ENCODE assay signal across 16 cellular contexts in genomic region chr11:126336065-126336464, GRCh38. TPM values are rescaled to one million over a fixed set of nuclear protein-coding genes. Genes with fewer than 3 reads are reported as not detected.
A peak's percentile ranks its signal among the peaks of the same experiment; 100 is the strongest.
DNase-seq lines count a peak whose midpoint lies in the region; TF ChIP-seq lines count a peak whose summit lies in the region.
"Had no signal": no experiment of that assay in that cellular context is flagged by ENCODE, and none has a peak within 500 bp of the region (broad histone marks: within the 10 kb centered on the region; RNA-seq: fewer than 3 reads in every experiment).

No MANE protein-coding gene starts in this region.

- H3K36me3 Mint-ChIP-seq in activated naive CD4-positive, alpha-beta T cell treated with anti-CD3 and anti-CD28 coated beads, Interleukin-2, amount 10 ng/mL, durations not matched to agents 7 days and 5 days, result peaks cover 28% of the 10 kb centered on the region
- H3K36me3 Mint-ChIP-seq in endothelial cell (ENCODE audit: low read depth, unreplicated experiment), result no peaks in the 10 kb centered on the region

- H3K27ac Mint-ChIP-seq in activated naive CD4-positive, alpha-beta T cell treated with anti-CD3 and anti-CD28 coated beads, Interleukin-2, amount 10 ng/mL, durations not matched to agents 7 days and 5 days, result peak overlapping the region; percentile 56
- peak overlapping the region; percentile 94 for H3K27ac Mint-ChIP-seq in endothelial cell (ENCODE audit: unreplicated experiment)
- H3K27ac Mint-ChIP-seq: dendritic cell treated with granulocyte-macrophage colony-stimulating factor and Interleukin-4, amounts not matched to agents 40 ng/mL and 50 ng/mL, for 4 days had no signal

- peaks cover 55% of the 10 kb centered on the region; the same call in 1 of the 2 replicates for H3K36me3 ChIP-seq in Loucy (ENCODE audit: insufficient read depth, low read length)

- no peak overlapping the region for H2AFZ ChIP-seq in Loucy (ENCODE audit: low read length)

- peaks cover 9% of the 10 kb centered on the region for H3K4me1 Mint-ChIP-seq in activated naive CD4-positive, alpha-beta T cell treated with anti-CD3 and anti-CD28 coated beads, Interleukin-2, amount 10 ng/mL, durations not matched to agents 7 days and 5 days
- H3K4me1 Mint-ChIP-seq in endothelial cell (ENCODE audit: unreplicated experiment), result peaks cover 64% of the 10 kb centered on the region

- H3K4me3 Mint-ChIP-seq in activated naive CD4-positive, alpha-beta T cell treated with anti-CD3 and anti-CD28 coated beads, Interleukin-2, amount 10 ng/mL, durations not matched to agents 7 days and 5 days, result no peak overlapping the region
- peak overlapping the region; percentile 26 for H3K4me3 Mint-ChIP-seq in endothelial cell (ENCODE audit: unreplicated experiment)
- H3K4me3 Mint-ChIP-seq: dendritic cell treated with granulocyte-macrophage colony-stimulating factor and Interleukin-4, amounts not matched to agents 40 ng/mL and 50 ng/mL, for 4 days had no signal

- H3K9me2 ChIP-seq in Loucy (replicated peaks; ENCODE audit: low read depth, low read length), result no peaks in the 10 kb centered on the region

- H4K20me1 ChIP-seq in Loucy (ENCODE audit: insufficient read depth, low read length, poor library complexity, severe bottlenecking), result no peaks in the 10 kb centered on the region

- H3K4me2 ChIP-seq in Loucy (ENCODE audit: low read depth, low read length, poor library complexity, severe bottlenecking), result peak overlapping the region; percentile 48

- no peaks in the 10 kb centered on the region for H3K27me3 Mint-ChIP-seq in activated naive CD4-positive, alpha-beta T cell treated with anti-CD3 and anti-CD28 coated beads, Interleukin-2, amount 10 ng/mL, durations not matched to agents 7 days and 5 days
- H3K27me3 Mint-ChIP-seq in endothelial cell (ENCODE audit: unreplicated experiment), result peaks cover 15% of the 10 kb centered on the region
- H3K27me3 Mint-ChIP-seq: dendritic cell treated with granulocyte-macrophage colony-stimulating factor and Interleukin-4, amounts not matched to agents 40 ng/mL and 50 ng/mL, for 4 days had no signal

- no peaks in the 10 kb centered on the region for H3K9me3 ChIP-seq in Loucy (ENCODE audit: insufficient read depth, low read depth, low read length)
- H3K9me3 ChIP-seq: psoas muscle, tibial artery had no signal

- no peak overlapping the region for H3K4me3 ChIP-seq in Loucy (ENCODE audit: low read length, poor library complexity, severe bottlenecking)
- H3K4me3 ChIP-seq: psoas muscle, tibial artery had no signal

- peaks cover 34% of the 10 kb centered on the region for H3K4me1 ChIP-seq in Loucy (ENCODE audit: insufficient read depth, low read length, poor library complexity, severe bottlenecking)

- TF ChIP-seq CTCF in Loucy (conservative IDR thresholded peaks at IDR 0.05; ENCODE audit: low read length), result no peak
- no peak for TF ChIP-seq CTCF in endothelial cell (IDR thresholded peaks at IDR 0.05; ENCODE audit: unreplicated experiment)

- H3K27me3 ChIP-seq in Loucy (ENCODE audit: insufficient read depth, low read length, poor library complexity, severe bottlenecking), result no peaks in the 10 kb centered on the region
- H3K27me3 ChIP-seq: tibial artery had no signal

- in situ Hi-C loops in KBM-7 (cut with MboI; ENCODE audit: low pct_unique_long_range_greater_than_20kb, low sequenced_read_pairs), result no loop called here

- H3K79me2 ChIP-seq in Loucy (ENCODE audit: insufficient read depth, low read length), result no peaks in the 10 kb centered on the region

- H3K9me3 Mint-ChIP-seq in activated naive CD4-positive, alpha-beta T cell treated with anti-CD3 and anti-CD28 coated beads, Interleukin-2, amount 10 ng/mL, durations not matched to agents 7 days and 5 days, result no peaks in the 10 kb centered on the region
- no peaks in the 10 kb centered on the region for H3K9me3 Mint-ChIP-seq in endothelial cell (ENCODE audit: unreplicated experiment)
- H3K9me3 Mint-ChIP-seq: dendritic cell treated with granulocyte-macrophage colony-stimulating factor and Interleukin-4, amounts not matched to agents 40 ng/mL and 50 ng/mL, for 4 days had no signal

- peak overlapping the region; percentile 50 for H3K9ac ChIP-seq in Loucy (ENCODE audit: low read depth, low read length, poor library complexity, severe bottlenecking)

- DNase-seq in activated naive CD4-positive, alpha-beta T cell treated with anti-CD3 and anti-CD28 coated beads, Interleukin-2, amount 10 ng/mL, durations not matched to agents 7 days and 5 days, result no peak
- no peak for DNase-seq in activated naive CD4-positive, alpha-beta T cell treated with Interleukin-2 at 50 U/mL for 16 hours
- no peak for DNase-seq in endothelial cell (ENCODE audit: low spot score)
- DNase-seq in pulmonary artery endothelial cell (ENCODE audit: low read depth, low spot score), result peak; percentile 30
- no peak for DNase-seq in KBM-7
- DNase-seq in DMS53 (lab: John Stamatoyannopoulos, UW), result no peak
- no peak for DNase-seq in islet precursor cell
- DNase-seq: amygdala, DMS153, MM.1S, NCI-H2029 treated with DMSO at 0.1 percent for 48 hours, SHP77 treated with DMSO at 0.1 percent for 48 hours had no signal

- CTCF ChIA-PET in activated naive CD4-positive, alpha-beta T cell treated with anti-CD3 and anti-CD28 coated beads, Interleukin-2, amount 10 ng/mL, durations not matched to agents 7 days and 5 days (lab: Charles Lee), result no interaction called here

- H3F3A ChIP-seq in Loucy (ENCODE audit: low read depth), result no peaks in the 10 kb centered on the region

RNA-seq across cellular contexts. Expression of gene ST3GAL4, which starts 19.4 kb away (rescaled TPM):
- total RNA-seq in endothelial cell (ENCODE audit: unreplicated experiment) (25.9 TPM), pulmonary artery endothelial cell (28.2 and 45.3 TPM in 2 replicates)

RNA-seq across cellular contexts. Expression of gene DCPS, which starts 32.2 kb away (rescaled TPM):
- total RNA-seq in endothelial cell (ENCODE audit: unreplicated experiment), result 11.3 TPM
- 13.6 and 15.2 TPM in 2 replicates for total RNA-seq in pulmonary artery endothelial cell

RNA-seq across cellular contexts. Expression of gene TIRAP, which starts 53.2 kb away (rescaled TPM):
- total RNA-seq in endothelial cell (ENCODE audit: unreplicated experiment) (12.4 TPM), pulmonary artery endothelial cell (2.4 and 3.2 TPM in 2 replicates)
